In genomic region chr13:106011600-106011999, GRCh38 we compare ENCODE assay signal across 3 cellular contexts.
TF ChIP-seq lines count a peak whose summit lies in the region.

No MANE protein-coding gene starts in this region.

TF ChIP-seq in HepG2, 621 proteins besides CTCF, POLR2A, EP300 and RAD21:
- TF ChIP-seq ZNF781 (CRISPR knock-in tag; IDR thresholded peaks at IDR 0.05; ENCODE audit: borderline replicate concordance, not compliant biosample characterization) (no peak), MAFK (conservative IDR thresholded peaks at IDR 0.05 in 1 of 2, IDR thresholded peaks at IDR 0.05 in 1 of 2; ENCODE audit: low read length in 2 of 2) (peak; percentile 17 to 55; a peak in 2 of 4 replicates), MAFF (IDR thresholded peaks at IDR 0.05; ENCODE audit: low read depth, low read length) (peak; percentile 18; the same call in 1 of the 2 replicates)
TF ChIP-seq in HepG2: peak in this region for 2.

TF ChIP-seq in A549, 52 proteins besides CTCF, POLR2A, EP300 and RAD21:
- TF ChIP-seq MAFK (IDR thresholded peaks at IDR 0.05; ENCODE audit: partially characterized antibody) (peak; percentile 44), PBX3 (IDR thresholded peaks at IDR 0.05) (no peak)

TF ChIP-seq in IMR-90, 13 proteins besides CTCF, POLR2A, EP300 and RAD21:
- TF ChIP-seq RCOR1 (IDR thresholded peaks at IDR 0.05; ENCODE audit: insufficient replicate concordance, low read length) (no peak), MAFK (IDR thresholded peaks at IDR 0.05; ENCODE audit: low read depth, low read length) (peak; percentile 58)
